ENCODE assay signal across 39 cellular contexts in the genomic region with DNA sequence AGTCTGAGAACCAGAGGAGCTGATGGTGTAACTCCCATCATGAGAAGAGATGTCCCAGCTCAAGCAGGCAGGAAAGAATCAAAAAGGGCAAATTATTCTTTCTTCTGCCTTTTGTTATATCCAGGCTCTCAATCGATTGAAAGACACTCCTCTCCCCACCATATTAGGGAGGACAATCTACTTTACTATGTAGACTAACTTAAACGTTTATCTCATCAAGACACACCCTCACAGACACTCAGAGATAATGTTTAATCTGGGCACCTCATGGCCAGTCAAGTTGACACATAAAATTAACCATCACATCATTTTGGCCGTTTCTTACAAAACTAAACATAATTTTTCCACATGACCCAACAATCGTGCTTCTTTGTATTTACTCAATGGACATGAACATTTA.
"Had no signal": no experiment of that assay in that cellular context is flagged by ENCODE, and none has a peak within 500 bp of the region (broad histone marks: within the 10 kb centered on the region; RNA-seq: fewer than 3 reads in every experiment).

No MANE protein-coding gene starts in this region.

- H3K27ac ChIP-seq: ascending aorta, cardiac muscle cell, VCaP had no signal

- H3K4me1 ChIP-seq: ascending aorta had no signal

- H3K4me3 ChIP-seq: ascending aorta, cardiac muscle cell had no signal

- H3K27me3 Mint-ChIP-seq: activated CD4-positive, alpha-beta memory T cell treated with anti-CD3 and anti-CD28 coated beads, Interleukin-2, amount 10 ng/mL, durations not matched to agents 7 days and 5 days; activated CD4-positive, alpha-beta T cell treated with anti-CD3 and anti-CD28 coated beads for 36 hours; activated CD4-positive, alpha-beta T cell treated with anti-CD3 and anti-CD28 coated beads, Interleukin-2, amount 10 ng/mL, durations not matched to agents 7 days and 5 days; activated CD8-positive, alpha-beta memory T cell treated with anti-CD3 and anti-CD28 coated beads, Interleukin-2, amount 10 ng/mL, durations not matched to agents 7 days and 5 days; activated naive CD4-positive, alpha-beta T cell treated with anti-CD3 and anti-CD28 coated beads, Interleukin-2, amount 10 ng/mL, durations not matched to agents 7 days and 5 days; activated naive CD4-positive, alpha-beta T cell treated with anti-CD3 and anti-CD28 coated beads, Interleukin-2, amount 50 U/mL, for 24 hours; activated naive CD8-positive, alpha-beta T cell; activated naive CD8-positive, alpha-beta T cell treated with anti-CD3 and anti-CD28 coated beads, Interleukin-2, amount 10 ng/mL, durations not matched to agents 7 days and 5 days; activated naive CD8-positive, alpha-beta T cell treated with anti-CD3 and anti-CD28 coated beads, Interleukin-2, amount 50 U/mL, for 24 hours; activated T-cell treated with anti-CD3 and anti-CD28 coated beads, Interleukin-2, amount 50 U/mL, for 24 hours; brain; central memory CD8-positive, alpha-beta T cell had no signal

- H3K27me3 ChIP-seq: ascending aorta, cardiac muscle cell had no signal

- H3K4me3 Mint-ChIP-seq: activated CD4-positive, alpha-beta memory T cell treated with anti-CD3 and anti-CD28 coated beads, Interleukin-2, amount 10 ng/mL, durations not matched to agents 7 days and 5 days; activated CD4-positive, alpha-beta T cell treated with anti-CD3 and anti-CD28 coated beads for 36 hours; activated CD4-positive, alpha-beta T cell treated with anti-CD3 and anti-CD28 coated beads, Interleukin-2, amount 10 ng/mL, durations not matched to agents 7 days and 5 days; activated CD8-positive, alpha-beta memory T cell treated with anti-CD3 and anti-CD28 coated beads, Interleukin-2, amount 10 ng/mL, durations not matched to agents 7 days and 5 days; activated CD8-positive, alpha-beta T cell treated with anti-CD3 and anti-CD28 coated beads, Interleukin-2, amount 10 ng/mL, durations not matched to agents 7 days and 5 days; activated naive CD4-positive, alpha-beta T cell treated with anti-CD3 and anti-CD28 coated beads, Interleukin-2, amount 10 ng/mL, durations not matched to agents 7 days and 5 days; activated naive CD4-positive, alpha-beta T cell treated with anti-CD3 and anti-CD28 coated beads, Interleukin-2, amount 50 U/mL, for 24 hours; activated naive CD8-positive, alpha-beta T cell; activated naive CD8-positive, alpha-beta T cell treated with anti-CD3 and anti-CD28 coated beads, Interleukin-2, amount 10 ng/mL, durations not matched to agents 7 days and 5 days; activated naive CD8-positive, alpha-beta T cell treated with anti-CD3 and anti-CD28 coated beads, Interleukin-2, amount 50 U/mL, for 24 hours; activated T-cell treated with anti-CD3 and anti-CD28 coated beads, Interleukin-2, amount 50 U/mL, for 24 hours; brain; central memory CD8-positive, alpha-beta T cell; T-helper 1 cell treated with Interleukin-12 subunit alpha and Interleukin-12 subunit beta and Interleukin-4 antibody, amounts not matched to agents 30 μg/mL and 1 μg/mL, for 36 hours; T-helper 2 cell treated with Interferon-gamma antibody and Interleukin-4, amounts not matched to agents 5 μg/mL and 100 μg/mL, for 36 hours; WTC11 had no signal

- H3K36me3 Mint-ChIP-seq: activated CD8-positive, alpha-beta memory T cell treated with anti-CD3 and anti-CD28 coated beads, Interleukin-2, amount 10 ng/mL, durations not matched to agents 7 days and 5 days; activated naive CD4-positive, alpha-beta T cell treated with anti-CD3 and anti-CD28 coated beads, Interleukin-2, amount 10 ng/mL, durations not matched to agents 7 days and 5 days; activated naive CD4-positive, alpha-beta T cell treated with anti-CD3 and anti-CD28 coated beads, Interleukin-2, amount 50 U/mL, for 24 hours; activated naive CD8-positive, alpha-beta T cell; activated naive CD8-positive, alpha-beta T cell treated with anti-CD3 and anti-CD28 coated beads, Interleukin-2, amount 10 ng/mL, durations not matched to agents 7 days and 5 days; brain had no signal

- ATAC-seq: activated CD4-positive, alpha-beta T cell treated with anti-CD3 and anti-CD28 coated beads for 36 hours; activated CD4-positive, CD25-positive, alpha-beta regulatory T cell treated with anti-CD3 and anti-CD28 coated beads, Interleukin-2, amount 50 U/mL, for 24 hours; activated CD8-positive, alpha-beta memory T cell treated with anti-CD3 and anti-CD28 coated beads, Interleukin-2, amount 10 ng/mL, durations not matched to agents 7 days and 5 days; activated CD8-positive, alpha-beta T cell treated with anti-CD3 and anti-CD28 coated beads, Interleukin-2, amount 10 ng/mL, durations not matched to agents 7 days and 5 days; activated naive CD8-positive, alpha-beta T cell treated with anti-CD3 and anti-CD28 coated beads, Interleukin-2, amount 50 U/mL, for 24 hours; WTC11 had no signal

- H3K27ac Mint-ChIP-seq: activated CD4-positive, alpha-beta memory T cell treated with anti-CD3 and anti-CD28 coated beads, Interleukin-2, amount 10 ng/mL, durations not matched to agents 7 days and 5 days; activated CD4-positive, alpha-beta T cell treated with anti-CD3 and anti-CD28 coated beads for 36 hours; activated CD4-positive, alpha-beta T cell treated with anti-CD3 and anti-CD28 coated beads, Interleukin-2, amount 10 ng/mL, durations not matched to agents 7 days and 5 days; activated CD8-positive, alpha-beta memory T cell treated with anti-CD3 and anti-CD28 coated beads, Interleukin-2, amount 10 ng/mL, durations not matched to agents 7 days and 5 days; activated CD8-positive, alpha-beta T cell treated with anti-CD3 and anti-CD28 coated beads, Interleukin-2, amount 10 ng/mL, durations not matched to agents 7 days and 5 days; activated naive CD4-positive, alpha-beta T cell treated with anti-CD3 and anti-CD28 coated beads, Interleukin-2, amount 10 ng/mL, durations not matched to agents 7 days and 5 days; activated naive CD4-positive, alpha-beta T cell treated with anti-CD3 and anti-CD28 coated beads, Interleukin-2, amount 50 U/mL, for 24 hours; activated naive CD8-positive, alpha-beta T cell; activated naive CD8-positive, alpha-beta T cell treated with anti-CD3 and anti-CD28 coated beads, Interleukin-2, amount 10 ng/mL, durations not matched to agents 7 days and 5 days; activated naive CD8-positive, alpha-beta T cell treated with anti-CD3 and anti-CD28 coated beads, Interleukin-2, amount 50 U/mL, for 24 hours; activated T-cell treated with anti-CD3 and anti-CD28 coated beads, Interleukin-2, amount 50 U/mL, for 24 hours; activated T-helper 2 cell treated with anti-CD3 and anti-CD28 coated beads, Interferon-gamma antibody, Interleukin-2, Interleukin-4, amounts not matched to agents 10 μg/mL and 5 μg/mL and 100 μg/mL, durations not matched to agents 14 hours and 24 hours and 36 hours; brain; T-helper 1 cell treated with Interleukin-12 subunit alpha and Interleukin-12 subunit beta and Interleukin-4 antibody, amounts not matched to agents 30 μg/mL and 1 μg/mL, for 36 hours; T-helper 2 cell treated with Interferon-gamma antibody and Interleukin-4, amounts not matched to agents 5 μg/mL and 100 μg/mL, for 36 hours; WTC11 had no signal

- FAIRE-seq: bronchial epithelial cell had no signal

- DNase-seq: activated CD4-positive, alpha-beta memory T cell treated with anti-CD3 and anti-CD28 coated beads, Interleukin-2, amount 10 ng/mL, durations not matched to agents 7 days and 5 days; activated CD4-positive, alpha-beta T cell treated with anti-CD3 and anti-CD28 coated beads for 1 hour; activated CD4-positive, alpha-beta T cell treated with anti-CD3 and anti-CD28 coated beads for 36 hours; activated CD4-positive, alpha-beta T cell treated with anti-CD3 and anti-CD28 coated beads for 48 hours; activated CD4-positive, alpha-beta T cell treated with anti-CD3 and anti-CD28 coated beads, Interleukin-2, amount 10 ng/mL, durations not matched to agents 7 days and 5 days; activated CD4-positive, alpha-beta T cell treated with anti-CD3 and anti-CD28 coated beads, Interleukin-2, amount 50 U/mL, for 48 hours; activated CD4-positive, CD25-positive, alpha-beta regulatory T cell; activated CD8-positive, alpha-beta memory T cell treated with anti-CD3 and anti-CD28 coated beads for 24 hours; activated CD8-positive, alpha-beta memory T cell treated with anti-CD3 and anti-CD28 coated beads, Interleukin-2, amount 10 ng/mL, durations not matched to agents 7 days and 5 days; activated CD8-positive, alpha-beta memory T cell treated with anti-CD3 and anti-CD28 coated beads, Interleukin-2, amount 50 U/mL, for 48 hours; activated CD8-positive, alpha-beta T cell treated with anti-CD3 and anti-CD28 coated beads, Interleukin-2, amount 10 ng/mL, durations not matched to agents 7 days and 5 days; activated effector memory CD4-positive, alpha-beta T cell treated with Interleukin-2 at 50 U/mL for 16 hours; activated gamma-delta T cell; activated naive CD4-positive, alpha-beta T cell treated with anti-CD3 and anti-CD28 coated beads, Interleukin-2, amount 10 ng/mL, durations not matched to agents 7 days and 5 days; activated naive CD4-positive, alpha-beta T cell treated with Interleukin-2 at 50 U/mL for 16 hours; activated naive CD8-positive, alpha-beta T cell treated with anti-CD3 and anti-CD28 coated beads, Interleukin-2, amount 10 ng/mL, durations not matched to agents 7 days and 5 days; activated naive CD8-positive, alpha-beta T cell treated with anti-CD3 and anti-CD28 coated beads, Interleukin-2, amount 50 U/mL, for 24 hours; activated T-cell treated with anti-CD3 and anti-CD28 coated beads, Interleukin-2, amount 50 U/mL, for 24 hours; activated T-cell treated with anti-CD3 and anti-CD28 coated beads, Interleukin-2, amount 50 U/mL, for 48 hours; amygdala; anterior cingulate cortex; caudate nucleus; cerebellar nuclear complex; T-helper 1 cell; T-helper 2 cell; T-helper 9 cell had no signal

- H3K36me3 ChIP-seq: ascending aorta, cardiac muscle cell had no signal

- H3K9me3 ChIP-seq: ascending aorta had no signal

- H3K4me1 Mint-ChIP-seq: activated CD4-positive, alpha-beta memory T cell treated with anti-CD3 and anti-CD28 coated beads, Interleukin-2, amount 10 ng/mL, durations not matched to agents 7 days and 5 days; activated CD4-positive, alpha-beta T cell treated with anti-CD3 and anti-CD28 coated beads for 36 hours; activated CD4-positive, alpha-beta T cell treated with anti-CD3 and anti-CD28 coated beads, Interleukin-2, amount 10 ng/mL, durations not matched to agents 7 days and 5 days; activated CD8-positive, alpha-beta memory T cell treated with anti-CD3 and anti-CD28 coated beads, Interleukin-2, amount 10 ng/mL, durations not matched to agents 7 days and 5 days; activated naive CD4-positive, alpha-beta T cell treated with anti-CD3 and anti-CD28 coated beads, Interleukin-2, amount 10 ng/mL, durations not matched to agents 7 days and 5 days; activated naive CD4-positive, alpha-beta T cell treated with anti-CD3 and anti-CD28 coated beads, Interleukin-2, amount 50 U/mL, for 24 hours; activated naive CD8-positive, alpha-beta T cell treated with anti-CD3 and anti-CD28 coated beads, Interleukin-2, amount 10 ng/mL, durations not matched to agents 7 days and 5 days; activated naive CD8-positive, alpha-beta T cell treated with anti-CD3 and anti-CD28 coated beads, Interleukin-2, amount 50 U/mL, for 24 hours; brain; central memory CD8-positive, alpha-beta T cell; WTC11 had no signal

- H3K9me3 Mint-ChIP-seq: activated CD4-positive, alpha-beta memory T cell treated with anti-CD3 and anti-CD28 coated beads, Interleukin-2, amount 10 ng/mL, durations not matched to agents 7 days and 5 days; activated naive CD4-positive, alpha-beta T cell treated with anti-CD3 and anti-CD28 coated beads, Interleukin-2, amount 50 U/mL, for 24 hours; activated naive CD8-positive, alpha-beta T cell treated with anti-CD3 and anti-CD28 coated beads, Interleukin-2, amount 50 U/mL, for 24 hours; activated T-helper 2 cell treated with anti-CD3 and anti-CD28 coated beads, Interferon-gamma antibody, Interleukin-2, Interleukin-4, amounts not matched to agents 10 μg/mL and 5 μg/mL and 100 μg/mL, durations not matched to agents 14 hours and 24 hours and 36 hours; brain; T-helper 1 cell treated with Interleukin-12 subunit alpha and Interleukin-12 subunit beta and Interleukin-4 antibody, amounts not matched to agents 30 μg/mL and 1 μg/mL, for 36 hours had no signal
